ENCODE assay signal across 17 cellular contexts in the genomic region with DNA sequence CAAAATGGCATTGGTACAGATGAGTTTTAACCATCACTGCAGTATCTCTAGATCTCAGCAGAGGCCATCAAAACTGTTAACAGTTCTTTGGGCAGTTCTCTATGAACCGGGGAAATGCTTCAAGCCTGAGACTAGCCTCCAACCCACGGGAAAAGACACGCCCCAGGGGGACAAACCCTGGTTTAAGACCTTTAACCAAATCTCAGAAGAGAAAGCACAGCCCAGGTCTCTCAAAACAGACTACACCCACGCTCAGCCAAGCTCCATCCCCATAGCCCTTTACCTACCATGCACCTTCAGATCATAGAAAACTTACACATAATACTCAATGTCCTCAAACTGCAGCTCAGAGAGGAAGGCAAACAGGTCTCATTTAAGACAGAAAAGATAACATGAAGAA.
DNase-seq lines count a peak whose midpoint lies in the region; ATAC-seq, FAIRE-seq and TF ChIP-seq lines count a peak whose summit lies in the region.
"Had no signal": no experiment of that assay in that cellular context is flagged by ENCODE, and none has a peak within 500 bp of the region (broad histone marks: within the 10 kb centered on the region; RNA-seq: fewer than 3 reads in every experiment).

No MANE protein-coding gene starts in this region.

- no peak overlapping the region for H3K4me3 ChIP-seq in pancreas

- no peak for FAIRE-seq in pancreas (lab: Jason Lieb, UNC)
- FAIRE-seq: A204.1, G401.6 had no signal

- DNase-seq in GM10266 (ENCODE audit: extremely low spot score) = peak; percentile 22
- no peak for DNase-seq in ecto neural progenitor cell (ENCODE audit: low spot score)
- no peak for DNase-seq in pancreas
- DNase-seq in erythroblast (lab: John Stamatoyannopoulos, UW) = no peak
- DNase-seq in GF-D8 (lab: John Stamatoyannopoulos, UW) = no peak
- DNase-seq: NCI-H1105 treated with DMSO at 0.1 percent for 48 hours, NCI-H2081, NCI-H2171 treated with DMSO at 0.1 percent for 48 hours, NCI-H526, PC-3, Right ventricle myocardium superior had no signal

- no peaks in the 10 kb centered on the region for H3K9me3 ChIP-seq in pancreas

- peaks cover 0 to 4% (median 0%) of the 10 kb centered on the region in 3 donors for H3K4me1 ChIP-seq in pancreas

- no peaks in the 10 kb centered on the region for H3K27me3 ChIP-seq in pancreas

- ATAC-seq in GM18868 (IDR thresholded peaks at IDR 0.05; ENCODE audit: unreplicated experiment) = peak; percentile 64
- peak; percentile 73 for ATAC-seq in GM21529 (IDR thresholded peaks at IDR 0.05; ENCODE audit: unreplicated experiment)
- peak; percentile 83 for ATAC-seq in HG02885 (IDR thresholded peaks at IDR 0.05; ENCODE audit: poor library complexity, unreplicated experiment)
- ATAC-seq in pancreas = no peak
- ATAC-seq: PC-3 had no signal

- intact Hi-C loops in pancreas (cut with DNase I) = no loop called here

- TF ChIP-seq CTCF in GM10266 (IDR thresholded peaks at IDR 0.05; ENCODE audit: control insufficient read depth, insufficient read depth, low read depth, missing control alignments) (no peak), pancreas (IDR thresholded peaks at IDR 0.05) (no peak)

- H3K36me3 ChIP-seq in pancreas = no peaks in the 10 kb centered on the region

- H3K27ac ChIP-seq in pancreas = no peak overlapping the region
- H3K27ac ChIP-seq: C4-2B had no signal

- 82 to 91% methylated on average over 4 of the region's 4 CpGs for WGBS in pancreas, 2 donors

- no peak for TF ChIP-seq POLR2A in erythroblast (IDR thresholded peaks at IDR 0.05; ENCODE audit: low read length)

Comparison
In these comparisons a context has a peak if more than half of its experiments do, and no peak if none do; other contexts are left out.
1. ATAC-seq: peak in GM18868 (single experiment), GM21529 (single experiment) and HG02885 (single experiment); none in pancreas (0 of 4).